ENCODE assay signal across 8 cellular contexts in genomic region chr12:57430931-57431566, GRCh38. TPM values are rescaled to one million over a fixed set of nuclear protein-coding genes. Genes with fewer than 3 reads are reported as not detected.
DNase-seq lines count a peak whose midpoint lies in the region; ATAC-seq, FAIRE-seq and TF ChIP-seq lines count a peak whose summit lies in the region.

TSS of gene R3HDM2 (minus strand) at chr12:57431043. CDS start at chr12:57310428, 120,615 bp downstream.

- no peaks in the 10 kb centered on the region for H3K36me3 ChIP-seq in OCI-LY1 (ENCODE audit: insufficient read depth, low read length)
- H3K36me3 ChIP-seq in mesodermal cell (ENCODE audit: control insufficient read depth, insufficient read depth, low read length): no peaks in the 10 kb centered on the region

- H4K20me1 ChIP-seq in OCI-LY1 (ENCODE audit: insufficient read depth, low read length): no peaks in the 10 kb centered on the region

- H3K9me2 ChIP-seq in OCI-LY1 (ENCODE audit: low read depth, low read length): no peaks in the 10 kb centered on the region

- H3K4me3 ChIP-seq in OCI-LY1 (ENCODE audit: low read depth, low read length, poor library complexity, severe bottlenecking) (peak within 1 kb of the TSS; percentile 78), mesodermal cell (ENCODE audit: extremely low read depth, insufficient read depth, low read length, poor library complexity, severe bottlenecking) (peak within 1 kb of the TSS; percentile 57)

- H3K27me3 ChIP-seq in OCI-LY1 (ENCODE audit: insufficient read depth, low read length): no peaks in the 10 kb centered on the region

- DNase-seq in D721Med (ENCODE audit: insufficient read length, low spot score) (peak; percentile 92), HuH-7 (ENCODE audit: low spot score) (peak; percentile 96)
- peak; percentile 97 for DNase-seq in activated CD8-positive, alpha-beta memory T cell treated with anti-CD3 and anti-CD28 coated beads, Interleukin-2, amount 50 U/mL, for 4 hours
- peak; percentile 92 for DNase-seq in stimulated activated CD8-positive, alpha-beta memory T cell treated with anti-CD3 and anti-CD28 coated beads, Interleukin-15, amount 100 ng/mL, for 24 hours (ENCODE audit: low read depth)

- H3K27ac ChIP-seq in OCI-LY1 (ENCODE audit: low read depth, low read length, poor library complexity, severe bottlenecking) (peak within 1 kb of the TSS; percentile 60), mesodermal cell (ENCODE audit: low read depth, low read length, severe bottlenecking) (peak within 1 kb of the TSS; percentile 95)

- peak; percentile 92 for ATAC-seq in GM21526 (IDR thresholded peaks at IDR 0.05; ENCODE audit: low FRiP score, unreplicated experiment)

- H3K9me3 ChIP-seq in OCI-LY1 (ENCODE audit: low read length): no peaks in the 10 kb centered on the region
- H3K9me3 ChIP-seq in mesodermal cell (ENCODE audit: control insufficient read depth, low read length): no peaks in the 10 kb centered on the region

- no peaks in the 10 kb centered on the region for H3F3A ChIP-seq in OCI-LY1 (ENCODE audit: insufficient read depth, low read length)

- in situ Hi-C loops in endometrial microvascular endothelial cells (cut with HindIII; ENCODE audit: inconsistent ontology term, low pct_unique_long_range_greater_than_20kb, low sequenced_read_pairs): no loop called here

- peak within 1 kb of the TSS; percentile 31 for H2AFZ ChIP-seq in OCI-LY1 (ENCODE audit: low read length)

- FAIRE-seq in D721Med (lab: Jason Lieb, UNC): no peak

- peaks cover 16% of the 10 kb centered on the region for H3K79me2 ChIP-seq in OCI-LY1 (ENCODE audit: insufficient read depth, low read length)

- WGBS in mesodermal cell (ENCODE audit: insufficient coverage in 2 of 2), 2 experiments: 9 to 10% methylated on average over 28 to 33 of the region's 41 CpGs

- TF ChIP-seq CTCF in D721Med (IDR thresholded peaks at IDR 0.05; ENCODE audit: insufficient read depth, missing control alignments) (no peak), OCI-LY1 (IDR thresholded peaks at IDR 0.05; ENCODE audit: low read length) (no peak)

- peaks cover 35% of the 10 kb centered on the region for H3K4me1 ChIP-seq in OCI-LY1 (ENCODE audit: insufficient read depth, low read length, severe bottlenecking)
- H3K4me1 ChIP-seq in mesodermal cell (ENCODE audit: control insufficient read depth, insufficient read depth, low read length, poor library complexity, severe bottlenecking): no peaks in the 10 kb centered on the region

- H3K9ac ChIP-seq in OCI-LY1 (ENCODE audit: low read length): peak within 1 kb of the TSS; percentile 85

- H3K4me2 ChIP-seq in OCI-LY1 (ENCODE audit: low read length): peak within 1 kb of the TSS; percentile 94

RNA-seq across cellular contexts. Expression of gene R3HDM2, which starts in this region (rescaled TPM):
- total RNA-seq in endometrial microvascular endothelial cells (ENCODE audit: inconsistent ontology term): 16.8 TPM
- polyA plus RNA-seq in mesodermal cell (2013, experiment 1 of 2): 35.7 TPM
- polyA plus RNA-seq in mesodermal cell (2013, experiment 2 of 2): 37.9 TPM

Comparison
In these comparisons a context has a peak if more than half of its experiments do, and no peak if none do; other contexts are left out.
1. Peak in every context shown above with its lines: DNase-seq, ATAC-seq, H3K4me3 ChIP-seq and H3K27ac ChIP-seq.